In genomic region chr9:132833451-132834130, GRCh38 we compare ENCODE assay signal across 1 cellular context.
TF ChIP-seq lines count a peak whose summit lies in the region.

No MANE protein-coding gene starts in this region.

TF ChIP-seq in H1, 55 proteins besides CTCF, POLR2A, EP300 and RAD21:
- TF ChIP-seq NRF1 (IDR thresholded peaks at IDR 0.05; ENCODE audit: low read depth, low read length) (no peak), RBBP5 (IDR thresholded peaks at IDR 0.05; ENCODE audit: borderline replicate concordance, low read depth, low read length) (no peak), SIN3A (conservative IDR thresholded peaks at IDR 0.05 in 1 of 2, IDR thresholded peaks at IDR 0.05 in 1 of 2; ENCODE audit: low read depth in 1 of 2, low read length in 2 of 2) (no peak), KDM5A (IDR thresholded peaks at IDR 0.05; ENCODE audit: low read length) (no peak), SUZ12 (IDR thresholded peaks at IDR 0.05; ENCODE audit: low read length) (no peak), TEAD4 (IDR thresholded peaks at IDR 0.05; ENCODE audit: low read depth, low read length) (no peak), RNF2 (IDR thresholded peaks at IDR 0.05; ENCODE audit: borderline replicate concordance, low read depth, low read length, missing control alignments, poor library complexity, severe bottlenecking) (no peak), YY1 (IDR thresholded peaks at IDR 0.05; ENCODE audit: low read depth, low read length) (no peak), HDAC6 (IDR thresholded peaks at IDR 0.05; ENCODE audit: low read depth, low read length) (no peak), CBX5 (IDR thresholded peaks at IDR 0.05; ENCODE audit: low read depth, low read length) (no peak), BACH1 (IDR thresholded peaks at IDR 0.05; ENCODE audit: low read length) (no peak), SAP30 (IDR thresholded peaks at IDR 0.05; ENCODE audit: insufficient read depth, insufficient replicate concordance, low read length) (no peak), TAF1 (IDR thresholded peaks at IDR 0.05; ENCODE audit: low read depth, low read length) (no peak)
